10 cellular contexts compared by ENCODE assay signal in the genomic region with DNA sequence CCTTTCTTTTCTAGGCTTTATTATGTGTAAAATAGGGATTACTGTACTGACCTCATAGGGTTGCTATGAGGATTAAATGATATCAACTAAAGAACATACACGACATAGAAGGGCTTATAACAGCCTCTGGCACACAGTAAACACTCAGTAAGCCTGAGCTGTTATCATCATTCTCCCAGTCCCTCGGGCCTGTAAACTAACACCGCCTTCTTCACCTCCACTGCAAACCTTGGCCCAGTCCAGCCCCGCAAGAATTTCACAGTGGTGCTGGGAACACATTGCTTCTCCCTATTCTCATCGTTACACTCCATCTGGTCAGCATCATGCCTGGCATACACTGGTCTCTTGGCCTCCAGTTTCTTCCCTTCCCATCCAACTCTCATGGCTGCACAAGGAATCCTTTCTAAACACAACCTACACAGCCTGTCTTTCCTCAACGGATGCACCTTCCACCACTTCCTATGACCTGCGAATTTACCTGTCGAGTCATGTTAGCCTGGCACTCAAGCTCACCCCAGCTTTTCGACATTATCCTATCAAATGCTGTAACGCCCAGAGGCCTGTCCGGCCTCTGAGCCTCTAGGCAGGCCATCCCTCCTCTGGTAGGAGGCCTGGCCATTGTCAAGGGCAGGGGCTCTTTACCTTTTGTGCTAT.
A peak's percentile ranks its signal among the peaks of the same experiment; 100 is the strongest.
DNase-seq lines count a peak whose midpoint lies in the region; TF ChIP-seq lines count a peak whose summit lies in the region.
"Had no signal": no experiment of that assay in that cellular context is flagged by ENCODE, and none has a peak within 500 bp of the region (broad histone marks: within the 10 kb centered on the region; RNA-seq: fewer than 3 reads in every experiment).

No MANE protein-coding gene starts in this region.

- H3K27me3 ChIP-seq in fibroblast of lung (ENCODE audit: control insufficient read depth, insufficient read depth, low read length) (no peaks in the 10 kb centered on the region), rectal smooth muscle tissue (ENCODE audit: control insufficient read depth, insufficient read depth, low read length) (no peaks in the 10 kb centered on the region)

- H2AFZ ChIP-seq in fibroblast of lung (ENCODE audit: low read length): no peak overlapping the region

- H3K36me3 ChIP-seq in fibroblast of lung (ENCODE audit: control insufficient read depth, insufficient read depth, low read length) (no peaks in the 10 kb centered on the region), rectal smooth muscle tissue (ENCODE audit: control insufficient read depth, insufficient read depth, low read length) (no peaks in the 10 kb centered on the region)
- H3K36me3 ChIP-seq: lower lobe of right lung had no signal

- H3K9ac ChIP-seq in fibroblast of lung (ENCODE audit: insufficient read depth, low read length) (no peak overlapping the region), rectal smooth muscle tissue (ENCODE audit: low read length) (no peak overlapping the region)

- H4K20me1 ChIP-seq in fibroblast of lung (ENCODE audit: control insufficient read depth, extremely low read depth, insufficient read depth, low read length): no peaks in the 10 kb centered on the region

- H3K9me3 ChIP-seq in fibroblast of lung (ENCODE audit: control insufficient read depth, insufficient read depth, low read depth, low read length): no peaks in the 10 kb centered on the region
- H3K9me3 ChIP-seq: lower lobe of right lung had no signal

- no peaks in the 10 kb centered on the region for H3K79me2 ChIP-seq in fibroblast of lung (ENCODE audit: control insufficient read depth, insufficient read depth, low read length)

- peak; percentile 75 for DNase-seq in G401 (ENCODE audit: low spot score)
- DNase-seq in NCI-H69 (lab: John Stamatoyannopoulos, UW): peak; percentile 39
- peak; percentile 42 to 61 for DNase-seq in fibroblast of lung (ENCODE audit: low read depth in 2 of 2)
- DNase-seq in LoVo (ENCODE audit: low spot score): no peak
- DNase-seq in NCI-H526 (lab: John Stamatoyannopoulos, UW): no peak
- DNase-seq in nucleus accumbens (lab: John Stamatoyannopoulos, UW): no peak
- DNase-seq: lower lobe of right lung, NCI-H526 treated with DMSO at 0.1 percent for 48 hours had no signal

- no peak for TF ChIP-seq CTCF in fibroblast of lung (conservative IDR thresholded peaks at IDR 0.05 in 1 of 2, IDR thresholded peaks at IDR 0.05 in 1 of 2; ENCODE audit: low read depth in 1 of 2, low read length in 2 of 2)

- H3K4me2 ChIP-seq in fibroblast of lung (ENCODE audit: extremely low read depth, insufficient read depth, low read length): no peak overlapping the region

- H3K27ac ChIP-seq in fibroblast of lung (ENCODE audit: insufficient read depth, low read length) (no peak overlapping the region), rectal smooth muscle tissue (ENCODE audit: low read depth, low read length) (peak overlapping the region; percentile 24)
- H3K27ac ChIP-seq: lower lobe of right lung, VCaP had no signal

- H3K4me3 ChIP-seq in fibroblast of lung (replicated peaks in 1 of 4; ENCODE audit: control extremely low read depth in 1 of 4, insufficient read depth in 1 of 4, low read depth in 3 of 4, low read length in 4 of 4): no peak overlapping the region
- H3K4me3 ChIP-seq in rectal smooth muscle tissue (ENCODE audit: low read length): no peak overlapping the region
- H3K4me3 ChIP-seq: lower lobe of right lung had no signal

- H3K4me1 ChIP-seq in fibroblast of lung (ENCODE audit: control insufficient read depth, extremely low read depth, insufficient read depth, low read length) (peaks cover 2% of the 10 kb centered on the region), rectal smooth muscle tissue (ENCODE audit: control insufficient read depth, insufficient read depth, low read length) (peaks cover 11% of the 10 kb centered on the region)

- in situ Hi-C loops in G401 (cut with HindIII; ENCODE audit: low sequenced_read_pairs): no loop called here

Comparison
In these comparisons a context has a peak if more than half of its experiments do, and no peak if none do; other contexts are left out.
1. DNase-seq: peak in G401 (single experiment), NCI-H69 (single experiment) and fibroblast of lung (2 of 2); none in LoVo (single experiment), NCI-H526 (0 of 2) and nucleus accumbens (0 of 56).